27 cellular contexts compared by ENCODE assay signal in genomic region chr5:154409230-154409840, GRCh38.
"Had no signal": no experiment of that assay in that cellular context is flagged by ENCODE, and none has a peak within 500 bp of the region (broad histone marks: within the 10 kb centered on the region; RNA-seq: fewer than 3 reads in every experiment).

No MANE protein-coding gene starts in this region.

- DNase-seq: heart right ventricle; kidney glomerular epithelial cell; left cardiac atrium; left lung; mesendoderm; naive B cell; natural killer cell; nephron progenitor cell; occipital lobe; ovary; right lobe of liver; stimulated activated CD4-positive, alpha-beta T cell treated with anti-CD3 and anti-CD28 coated beads, Interleukin-12 subunit alpha, Interleukin-12 subunit beta, amount 100 ng/mL, for 4 hours; stimulated activated CD4-positive, alpha-beta T cell treated with anti-CD3 and anti-CD28 coated beads, Interleukin-15, amount 100 ng/mL, for 24 hours; stimulated activated CD4-positive, alpha-beta T cell treated with anti-CD3 and anti-CD28 coated beads, Interleukin-2, amount 100 ng/mL, for 24 hours; stimulated activated CD4-positive, alpha-beta T cell treated with anti-CD3 and anti-CD28 coated beads, Interleukin-4, amount 100 ng/mL, for 1 hour; stimulated activated naive B cell treated with anti-CD40 and anti-IgM and Interleukin-4, amounts not matched to agents 10 μg/mL and 1 μg/mL and 100 μg/mL, for 72 hours; stimulated activated naive CD8-positive, alpha-beta T cell treated with anti-CD3 and anti-CD28 coated beads, Interleukin-15, Interleukin-2, amounts not matched to agents 100 U/mL and 50 U/mL, for 24 hours; stomach; tibial artery; trophoblast cell; upper lobe of right lung had no signal

- H3K9me3 Mint-ChIP-seq: mesothelial cell of epicardium; naive B cell; natural killer cell; nephron progenitor cell; neural progenitor cell; stimulated activated naive B cell treated with anti-CD40 and anti-IgM and Interleukin-4, amounts not matched to agents 10 μg/mL and 1 μg/mL and 100 μg/mL, for 72 hours had no signal

- H3K27ac Mint-ChIP-seq: mesothelial cell of epicardium; natural killer cell; nephron progenitor cell; neural progenitor cell; progenitor cell of endocrine pancreas; stimulated activated naive B cell treated with anti-CD40 and anti-IgM and Interleukin-4, amounts not matched to agents 10 μg/mL and 1 μg/mL and 100 μg/mL, for 72 hours had no signal

- H3K9me3 ChIP-seq: heart right ventricle, left lung, neutrophil, ovary, right atrium auricular region, right lobe of liver, stomach, thoracic aorta, tibial artery, upper lobe of right lung had no signal

- H3K27me3 Mint-ChIP-seq: naive B cell; stimulated activated naive B cell treated with anti-CD40 and anti-IgM and Interleukin-4, amounts not matched to agents 10 μg/mL and 1 μg/mL and 100 μg/mL, for 72 hours had no signal

- H3K4me3 Mint-ChIP-seq: mesothelial cell of epicardium; naive B cell; natural killer cell; nephron progenitor cell; neural progenitor cell; stimulated activated naive B cell treated with anti-CD40 and anti-IgM and Interleukin-4, amounts not matched to agents 10 μg/mL and 1 μg/mL and 100 μg/mL, for 72 hours had no signal

- ATAC-seq: heart right ventricle; left cardiac atrium; left lung; natural killer cell; right lobe of liver; stimulated activated naive B cell treated with anti-CD40 and anti-IgM and Interleukin-4, amounts not matched to agents 10 μg/mL and 1 μg/mL and 100 μg/mL, for 72 hours; stimulated activated naive CD8-positive, alpha-beta T cell treated with anti-CD3 and anti-CD28 coated beads, Interleukin-15, Interleukin-2, amounts not matched to agents 100 U/mL and 50 U/mL, for 24 hours; upper lobe of right lung had no signal

- H3K36me3 Mint-ChIP-seq: mesothelial cell of epicardium, natural killer cell had no signal
